ENCODE assay signal across 1 cellular context in the genomic region with DNA sequence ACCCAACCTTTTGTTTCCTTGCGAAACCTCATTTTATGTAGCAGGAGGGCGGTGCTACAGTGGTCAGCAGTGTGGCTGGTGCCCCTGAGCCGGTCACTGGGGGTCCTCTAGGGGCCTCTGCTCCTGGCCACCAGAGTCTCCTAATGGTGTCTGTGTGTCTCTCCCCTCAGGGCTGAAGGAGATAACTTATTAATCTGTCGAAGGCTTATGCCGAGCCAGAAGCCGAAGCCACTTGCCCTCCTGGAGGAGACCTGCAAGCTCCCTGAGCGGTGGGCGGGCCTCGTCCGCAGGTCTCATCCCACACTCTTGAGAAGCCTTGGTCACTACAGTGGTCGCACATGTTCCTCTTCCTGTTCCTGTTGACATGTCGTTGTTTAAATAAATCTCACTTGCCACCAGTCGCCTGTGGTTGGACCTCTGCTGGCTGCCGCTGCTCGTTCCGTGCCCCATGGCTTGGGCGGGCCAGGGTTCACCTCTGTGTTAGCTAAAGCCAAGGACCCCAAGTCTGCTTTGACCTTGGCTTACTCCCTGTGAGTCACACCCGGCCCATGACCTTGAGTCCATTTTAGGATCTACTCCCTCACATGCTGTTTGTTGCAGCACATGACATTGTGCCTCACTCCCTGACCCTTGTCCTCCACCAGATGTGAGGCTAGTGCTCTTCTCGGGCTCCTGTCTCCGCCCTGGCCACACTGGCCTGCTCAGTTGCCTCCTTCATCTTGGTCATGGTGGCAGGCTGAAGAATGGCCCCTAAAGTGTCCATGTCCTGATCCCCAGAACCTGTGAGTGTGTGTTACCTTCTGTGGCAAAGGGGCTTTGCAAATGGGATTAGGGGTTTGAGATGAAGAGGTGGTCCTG.
TF ChIP-seq lines count a peak whose summit lies in the region.

No MANE protein-coding gene starts in this region.

TF ChIP-seq in H1, 55 proteins besides CTCF, POLR2A, EP300 and RAD21 (continued from another document):
- TF ChIP-seq EZH2 (IDR thresholded peaks at IDR 0.05; ENCODE audit: low read depth, low read length, severe bottlenecking) (no peak), NRF1 (IDR thresholded peaks at IDR 0.05; ENCODE audit: low read depth, low read length) (no peak), SP1 (IDR thresholded peaks at IDR 0.05; ENCODE audit: low read depth, low read length) (no peak), TAF7 (optimal IDR thresholded peaks at IDR 0.05; ENCODE audit: borderline replicate concordance, low read depth, low read length) (no peak)
- TF ChIP-seq, protein P1, sequence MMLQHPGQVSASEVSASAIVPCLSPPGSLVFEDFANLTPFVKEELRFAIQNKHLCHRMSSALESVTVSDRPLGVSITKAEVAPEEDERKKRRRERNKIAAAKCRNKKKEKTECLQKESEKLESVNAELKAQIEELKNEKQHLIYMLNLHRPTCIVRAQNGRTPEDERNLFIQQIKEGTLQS (IDR thresholded peaks at IDR 0.05; ENCODE audit: insufficient read depth, low read depth, low read length): no peak
